Comparison of ENCODE assay signal across 11 cellular contexts in genomic region chr13:100520936-100521765, GRCh38.
DNase-seq lines count a peak whose midpoint lies in the region; ATAC-seq and TF ChIP-seq lines count a peak whose summit lies in the region.
"Had no signal": no experiment of that assay in that cellular context is flagged by ENCODE, and none has a peak within 500 bp of the region (broad histone marks: within the 10 kb centered on the region; RNA-seq: fewer than 3 reads in every experiment).

No MANE protein-coding gene starts in this region.

- no peaks in the 10 kb centered on the region for H4K20me1 ChIP-seq in osteoblast (ENCODE audit: insufficient read depth, low read length)

- DNase-seq in NCI-H2227 (lab: John Stamatoyannopoulos, UW; ENCODE audit: unreplicated experiment) (peak; percentile 8), NCI-H2227 treated with DMSO at 0.1 percent for 48 hours (lab: John Stamatoyannopoulos, UW) (no peak), NCI-H524 (lab: John Stamatoyannopoulos, UW) (peak; percentile 35 to 58), ecto neural progenitor cell (ENCODE audit: low spot score) (peak; percentile 60), osteoblast (ENCODE audit: insufficient read length, low spot score, missing footprints) (peak; percentile 34), NCI-H526 (lab: John Stamatoyannopoulos, UW) (no peak), COR-L47 (lab: John Stamatoyannopoulos, UW) (no peak)
- DNase-seq: ACHN; activated effector memory CD4-positive, alpha-beta T cell treated with anti-CD3 and anti-CD28 coated beads, Interleukin-2, amount 50 U/mL, for 16 hours; effector CD8-positive, alpha-beta T cell had no signal

- TF ChIP-seq CTCF in osteoblast (IDR thresholded peaks at IDR 0.05; ENCODE audit: extremely low read depth, low read depth, low read length) = no peak

- H3K36me3 ChIP-seq in osteoblast (ENCODE audit: insufficient read depth, low read length) = no peaks in the 10 kb centered on the region

- H3K27me3 ChIP-seq in osteoblast (ENCODE audit: insufficient read depth, low read length) = no peaks in the 10 kb centered on the region

- no peak overlapping the region for H2AFZ ChIP-seq in osteoblast (ENCODE audit: low read length)

- H3K4me2 ChIP-seq in osteoblast (ENCODE audit: insufficient read depth, low read length) = no peak overlapping the region

- H3K9me3 ChIP-seq in osteoblast (ENCODE audit: low read depth, low read length) = no peaks in the 10 kb centered on the region

- H3K27ac ChIP-seq in osteoblast (ENCODE audit: low read depth, low read length) = no peak overlapping the region

- H3K4me1 ChIP-seq in osteoblast (ENCODE audit: insufficient read depth, low read length) = no peaks in the 10 kb centered on the region

- H3K4me3 ChIP-seq in osteoblast (ENCODE audit: insufficient read depth, low read length) = no peak overlapping the region

- H3K79me2 ChIP-seq in osteoblast (ENCODE audit: insufficient read depth, low read length) = no peaks in the 10 kb centered on the region

- no peak for ATAC-seq in GM21619 (IDR thresholded peaks at IDR 0.05; ENCODE audit: unreplicated experiment)

Comparison
In these comparisons a context has a peak if more than half of its experiments do, and no peak if none do; other contexts are left out.
1. DNase-seq: peak in NCI-H2227 (single experiment), NCI-H524 (2 of 2), ecto neural progenitor cell (single experiment) and osteoblast (single experiment); none in NCI-H2227 treated with DMSO at 0.1 percent for 48 hours (single experiment), NCI-H526 (0 of 2) and COR-L47 (single experiment).